19 cellular contexts compared by ENCODE assay signal in the genomic region with DNA sequence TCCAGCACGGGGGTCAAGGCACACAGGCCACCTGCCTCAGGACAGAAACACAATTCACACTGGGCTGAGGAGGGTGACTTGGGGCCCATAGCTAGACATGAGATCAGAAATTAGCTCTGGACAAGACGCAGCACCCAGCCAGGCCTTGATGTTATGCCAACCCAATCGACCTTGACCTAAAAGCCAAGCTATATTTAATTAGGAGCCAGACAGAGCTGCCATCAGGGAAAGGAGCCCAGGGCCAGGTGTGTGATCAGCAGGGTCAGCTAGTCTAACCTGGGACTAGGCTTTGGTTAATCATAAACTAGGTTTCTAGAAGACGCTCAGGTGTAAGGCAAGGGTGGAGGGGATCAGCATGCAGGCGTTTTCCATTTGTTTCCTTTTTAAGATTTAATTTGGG. TPM values are rescaled to one million over a fixed set of nuclear protein-coding genes. Genes with fewer than 3 reads are reported as not detected.
DNase-seq lines count a peak whose midpoint lies in the region; ATAC-seq and TF ChIP-seq lines count a peak whose summit lies in the region.
"Had no signal": no experiment of that assay in that cellular context is flagged by ENCODE, and none has a peak within 500 bp of the region (broad histone marks: within the 10 kb centered on the region; RNA-seq: fewer than 3 reads in every experiment).

No MANE protein-coding gene starts in this region.

- no peak overlapping the region for H2BK120ac ChIP-seq in trophoblast cell (ENCODE audit: insufficient read depth, low read length, poor library complexity)

- H3K4me1 ChIP-seq in hepatocyte (ENCODE audit: insufficient read depth) (peaks cover 9% of the 10 kb centered on the region), trophoblast cell (ENCODE audit: control insufficient read depth in 1 of 2, insufficient read depth in 2 of 2, low read length in 2 of 2) (no peaks in the 10 kb centered on the region)

- H3K36me3 ChIP-seq in hepatocyte (replicated peaks; ENCODE audit: insufficient read depth, low read depth) (no peaks in the 10 kb centered on the region), trophoblast cell (ENCODE audit: control insufficient read depth in 1 of 2, insufficient read depth in 2 of 2, low read length in 2 of 2) (no peaks in the 10 kb centered on the region)

- ATAC-seq in Right ventricle myocardium inferior, result peak; percentile 85
- no peak for ATAC-seq in GM19351 (IDR thresholded peaks at IDR 0.05; ENCODE audit: unreplicated experiment)
- no peak for ATAC-seq in HG03196 (IDR thresholded peaks at IDR 0.05; ENCODE audit: unreplicated experiment)
- ATAC-seq: GM12878 had no signal

- H2AFZ ChIP-seq in hepatocyte, result no peak overlapping the region
- no peak overlapping the region for H2AFZ ChIP-seq in trophoblast cell (ENCODE audit: insufficient read depth, low read length, poor library complexity)

- no peak overlapping the region for H3K4ac ChIP-seq in trophoblast cell (ENCODE audit: low read depth, low read length)

- DNase-seq in Right ventricle myocardium inferior (ENCODE audit: missing footprints) (no peak), cardiac septum (ENCODE audit: low spot score) (no peak), hepatocyte (ENCODE audit: low spot score) (no peak), trophoblast cell (no peak), NCI-H2107 treated with DMSO at 0.1 percent for 48 hours (lab: John Stamatoyannopoulos, UW; ENCODE audit: unreplicated experiment) (no peak)
- DNase-seq in stimulated activated CD4-positive, alpha-beta T cell treated with anti-CD3 and anti-CD28 coated beads, Interleukin-4, amount 100 ng/mL, for 1 hour, result no peak
- DNase-seq: C1 segment of cervical spinal cord; COR-L47; HCEC 1CT; NCI-H1417 treated with DMSO at 0.1 percent for 48 hours; NCI-H2081; NCI-H2227 treated with DMSO at 0.1 percent for 48 hours; NCI-H524 treated with DMSO at 0.1 percent for 48 hours; NK-92 treated with Interleukin-12 subunit alpha and Interleukin-12 subunit beta, amount 100 ng/mL, for 24 hours; OCI-M1; RPMI8226 had no signal

- H3K9ac ChIP-seq in trophoblast cell (ENCODE audit: low read length), result no peak overlapping the region

- no peaks in the 10 kb centered on the region for H3K9me2 ChIP-seq in hepatocyte (replicated peaks; ENCODE audit: insufficient read depth)

- no peaks in the 10 kb centered on the region for H3K79me1 ChIP-seq in trophoblast cell (ENCODE audit: low read length)

- TF ChIP-seq CTCF in hepatocyte (IDR thresholded peaks at IDR 0.05; ENCODE audit: poor library complexity), result no peak

- no peak overlapping the region for H4K91ac ChIP-seq in trophoblast cell (ENCODE audit: low read depth, low read length)

- H3K27ac ChIP-seq in hepatocyte (no peak overlapping the region), trophoblast cell (ENCODE audit: low read depth, low read length) (no peak overlapping the region)

- no peaks in the 10 kb centered on the region for H3K9me3 ChIP-seq in hepatocyte (ENCODE audit: low read depth)
- H3K9me3 ChIP-seq in trophoblast cell (ENCODE audit: insufficient read depth, low read depth, low read length), result no peaks in the 10 kb centered on the region

- H2BK12ac ChIP-seq in trophoblast cell (ENCODE audit: low read length), result no peak overlapping the region

- H4K20me1 ChIP-seq in hepatocyte (ENCODE audit: insufficient read depth, poor library complexity, severe bottlenecking), result no peaks in the 10 kb centered on the region

- H2AK5ac ChIP-seq in trophoblast cell (ENCODE audit: low read length), result no peak overlapping the region

- 58% methylated on average over 5 of the region's 5 CpGs for WGBS in hepatocyte (ENCODE audit: low lambda C conversion rate, missing lambda C conversion rate)
- no CpG with 5 or more reads among the region's 5 CpGs for WGBS in trophoblast cell (ENCODE audit: extremely low coverage, insufficient coverage, insufficient read length)

- H3K4me3 ChIP-seq in hepatocyte (no peak overlapping the region), trophoblast cell (ENCODE audit: low read depth, low read length) (peak overlapping the region; percentile 41)
- H3K4me3 ChIP-seq: GM12878 had no signal

- no peak overlapping the region for H3K18ac ChIP-seq in trophoblast cell (ENCODE audit: low read length)

- H4K12ac ChIP-seq in trophoblast cell (ENCODE audit: low read depth, low read length), result no peak overlapping the region

- intact Hi-C loops in Right ventricle myocardium inferior (cut with DNase I) (no loop called here), cardiac septum (cut with DNase I) (no loop called here)

- H3K79me2 ChIP-seq in hepatocyte, result no peaks in the 10 kb centered on the region
- H3K79me2 ChIP-seq in trophoblast cell (ENCODE audit: control insufficient read depth, insufficient read depth, low read length, poor library complexity), result no peaks in the 10 kb centered on the region

- no peak overlapping the region for H4K8ac ChIP-seq in trophoblast cell (ENCODE audit: low read depth, low read length)

- H3K27me3 ChIP-seq in hepatocyte (no peaks in the 10 kb centered on the region), trophoblast cell (ENCODE audit: insufficient read depth, low read length) (peaks cover 2% of the 10 kb centered on the region)

- no peak overlapping the region for H3K23ac ChIP-seq in trophoblast cell (ENCODE audit: low read length)

- H2BK5ac ChIP-seq in trophoblast cell (ENCODE audit: low read depth, low read length, poor library complexity), result no peak overlapping the region

- peak overlapping the region; percentile 58 for H3K4me2 ChIP-seq in hepatocyte
- no peak overlapping the region for H3K4me2 ChIP-seq in trophoblast cell (ENCODE audit: low read length)

- no peak overlapping the region for H3K14ac ChIP-seq in trophoblast cell (ENCODE audit: low read length)

RNA-seq across cellular contexts. Expression of gene SLC25A36, which starts 23.9 kb away (rescaled TPM):
- 77.3 TPM for total RNA-seq in Right ventricle myocardium inferior
- total RNA-seq in cardiac septum, result 66.0 TPM
- 81.5 and 118 TPM in 2 replicates for total RNA-seq in hepatocyte
- 38.4 and 41.3 TPM in 2 replicates for polyA plus RNA-seq in hepatocyte
- polyA plus RNA-seq in trophoblast cell (2013), result 30.9 and 31.9 TPM in 2 replicates
